In the genomic region with DNA sequence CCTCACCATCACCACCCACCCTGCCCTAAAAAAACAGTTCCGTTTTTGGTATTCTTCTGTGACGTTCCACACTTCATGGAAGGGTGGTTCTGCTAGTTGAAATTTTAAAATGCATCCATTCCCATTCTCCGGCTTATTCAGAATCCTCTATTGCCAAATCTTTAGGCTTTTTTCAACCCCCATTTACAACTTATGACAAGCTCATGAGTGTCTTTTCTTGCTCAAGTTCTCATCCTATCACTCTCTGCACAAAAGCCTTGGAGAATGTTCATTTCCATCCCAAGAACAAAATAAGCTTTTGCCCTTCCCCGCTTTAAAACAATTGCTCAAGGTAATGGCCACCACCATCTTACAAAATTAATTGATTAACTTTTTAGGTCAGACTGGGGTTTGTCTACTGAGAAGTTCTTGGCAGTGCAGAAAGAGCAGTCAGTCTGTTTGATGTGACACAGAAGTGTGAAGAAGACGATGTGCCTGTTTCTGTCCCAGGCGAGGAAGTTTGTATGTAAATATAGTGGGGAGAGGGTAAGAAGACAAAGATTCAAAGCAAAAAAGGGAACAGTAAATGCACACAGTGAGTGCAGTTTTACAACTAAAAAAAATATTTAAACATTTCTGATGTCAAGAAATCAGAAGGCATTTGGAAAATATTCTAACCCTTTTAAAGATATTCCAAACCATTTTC, we compare ENCODE assay signal across 14 cellular contexts.
DNase-seq lines count a peak whose midpoint lies in the region; ATAC-seq and TF ChIP-seq lines count a peak whose summit lies in the region.
"Had no signal": no experiment of that assay in that cellular context is flagged by ENCODE, and none has a peak within 500 bp of the region (broad histone marks: within the 10 kb centered on the region; RNA-seq: fewer than 3 reads in every experiment).

No MANE protein-coding gene starts in this region.

- peak; percentile 42 for ATAC-seq in GM18870 (IDR thresholded peaks at IDR 0.05; ENCODE audit: unreplicated experiment)
- ATAC-seq in GM21528 (IDR thresholded peaks at IDR 0.05; ENCODE audit: low FRiP score, unreplicated experiment): peak; percentile 65
- peak; percentile 61 for ATAC-seq in HG03103 (IDR thresholded peaks at IDR 0.05; ENCODE audit: low read depth, unreplicated experiment)
- ATAC-seq: activated T-cell treated with anti-CD3 and anti-CD28 coated beads, Interleukin-2, amount 50 U/mL, for 4 hours; CD8-positive, alpha-beta T cell had no signal

- no peaks in the 10 kb centered on the region for H3K4me1 ChIP-seq in OCI-LY7 (ENCODE audit: insufficient read depth, low read length, poor library complexity, severe bottlenecking)
- H3K4me1 ChIP-seq: prostate gland had no signal

- no peaks in the 10 kb centered on the region for H3K79me2 ChIP-seq in OCI-LY7 (ENCODE audit: insufficient read depth, low read depth, low read length)

- intact Hi-C loops in OCI-LY7 (cut with micrococcal nuclease; ENCODE audit: unreplicated experiment): no loop called here

- H3K4me2 ChIP-seq in OCI-LY7 (ENCODE audit: low read length): no peak overlapping the region

- no peaks in the 10 kb centered on the region for H3K36me3 ChIP-seq in OCI-LY7 (ENCODE audit: insufficient read depth, low read length)
- H3K36me3 ChIP-seq: prostate gland had no signal

- H3K27ac ChIP-seq in OCI-LY7 (ENCODE audit: low read depth, low read length, poor library complexity, severe bottlenecking): no peak overlapping the region
- H3K27ac ChIP-seq: prostate gland had no signal

- CTCF ChIA-PET in OCI-LY7 (lab: Charles Lee; ENCODE audit: unreplicated experiment): interaction anchor here (0.6 kb wide), 1 partner anchor 845 kb away, joined by 3 read pairs; no protein-coding TSS in a partner anchor

- no peaks in the 10 kb centered on the region for H3K9me3 ChIP-seq in OCI-LY7 (ENCODE audit: low read length)
- H3K9me3 ChIP-seq: prostate gland had no signal

- H3K4me3 ChIP-seq in fibroblast of mammary gland (ENCODE audit: control insufficient read depth, low read depth, low read length) (no peak overlapping the region), OCI-LY7 (ENCODE audit: low read depth, low read length, poor library complexity, severe bottlenecking) (no peak overlapping the region)
- H3K4me3 ChIP-seq: prostate gland had no signal

- DNase-seq in fibroblast of mammary gland (ENCODE audit: low read depth) (peak; percentile 25), OCI-LY7 (ENCODE audit: low spot score) (no peak), MV-4-11 (lab: John Stamatoyannopoulos, UW) (no peak), NCI-H1092 treated with DMSO at 0.1 percent for 48 hours (lab: John Stamatoyannopoulos, UW) (no peak), SW480 (ENCODE audit: low spot score) (no peak)
- DNase-seq: activated T-cell treated with anti-CD3 and anti-CD28 coated beads, Interleukin-2, amount 50 U/mL, for 4 hours; CD8-positive, alpha-beta T cell; NCI-H510A treated with DMSO at 0.1 percent for 48 hours; SHP77 treated with DMSO at 0.1 percent for 48 hours; stimulated activated naive CD4-positive, alpha-beta T cell had no signal

- BruUV-seq in OCI-LY7 (replicated peaks; lab: Mats Ljungman, UMichigan): no TSS peak

- H2AFZ ChIP-seq in OCI-LY7 (ENCODE audit: low read length): no peak overlapping the region

- H3K9me2 ChIP-seq in OCI-LY7 (ENCODE audit: insufficient read depth, low read length): no peaks in the 10 kb centered on the region

- H4K20me1 ChIP-seq in OCI-LY7 (ENCODE audit: insufficient read depth, low read length): no peaks in the 10 kb centered on the region

- no peak for TF ChIP-seq CTCF in fibroblast of mammary gland (conservative IDR thresholded peaks at IDR 0.05; ENCODE audit: control insufficient read depth, insufficient read depth, low read depth, low read length)
- TF ChIP-seq CTCF in OCI-LY7 (conservative IDR thresholded peaks at IDR 0.05; ENCODE audit: low read length): no peak

- POLR2A ChIA-PET in OCI-LY7 (lab: Charles Lee): no interaction called here
